ENCODE assay signal across 21 cellular contexts in genomic region chr7:94205529-94205928, GRCh38.
"Had no signal": no experiment of that assay in that cellular context is flagged by ENCODE, and none has a peak within 500 bp of the region (broad histone marks: within the 10 kb centered on the region; RNA-seq: fewer than 3 reads in every experiment).

No MANE protein-coding gene starts in this region.

- H3K36me3 Mint-ChIP-seq: activated naive CD4-positive, alpha-beta T cell treated with anti-CD3 and anti-CD28 coated beads, Interleukin-2, amount 10 ng/mL, durations not matched to agents 7 days and 5 days had no signal

- H3K4me1 ChIP-seq: breast epithelium, tibial artery had no signal

- H3K4me3 Mint-ChIP-seq: activated naive CD4-positive, alpha-beta T cell treated with anti-CD3 and anti-CD28 coated beads, Interleukin-2, amount 10 ng/mL, durations not matched to agents 7 days and 5 days; activated naive CD8-positive, alpha-beta T cell treated with anti-CD3 and anti-CD28 coated beads, Interleukin-2, amount 50 U/mL, for 24 hours; nephron had no signal

- DNase-seq: activated CD4-positive, alpha-beta T cell treated with anti-CD3 and anti-CD28 coated beads for 1 hour; activated CD8-positive, alpha-beta memory T cell treated with anti-CD3 and anti-CD28 coated beads for 24 hours; activated CD8-positive, alpha-beta memory T cell treated with anti-CD3 and anti-CD28 coated beads, Interleukin-2, amount 50 U/mL, for 48 hours; activated effector memory CD4-positive, alpha-beta T cell treated with Interleukin-2 at 50 U/mL for 16 hours; activated naive CD4-positive, alpha-beta T cell treated with anti-CD3 and anti-CD28 coated beads, Interleukin-2, amount 10 ng/mL, durations not matched to agents 7 days and 5 days; activated naive CD8-positive, alpha-beta T cell treated with anti-CD3 and anti-CD28 coated beads, Interleukin-2, amount 50 U/mL, for 24 hours; activated T-cell treated with anti-CD3 and anti-CD28 coated beads, Interleukin-2, amount 50 U/mL, for 48 hours; cortex of kidney; midbrain; nucleus accumbens; stimulated activated CD4-positive, alpha-beta T cell treated with anti-CD3 and anti-CD28 coated beads, Interleukin-12 subunit alpha, Interleukin-12 subunit beta, amount 100 ng/mL, for 4 hours; stimulated activated CD4-positive, alpha-beta T cell treated with anti-CD3 and anti-CD28 coated beads, Interleukin-1b, Interleukin-23, amount 100 ng/mL, for 48 hours; stimulated activated CD8-positive, alpha-beta memory T cell treated with anti-CD3 and anti-CD28 coated beads, Interleukin-4, amount 100 ng/mL, for 48 hours; stimulated activated naive CD4-positive, alpha-beta T cell treated with Interleukin-2 at 50 U/mL for 16 hours; T-helper 2 cell; tibial artery had no signal

- H3K27me3 Mint-ChIP-seq: activated naive CD4-positive, alpha-beta T cell treated with anti-CD3 and anti-CD28 coated beads, Interleukin-2, amount 10 ng/mL, durations not matched to agents 7 days and 5 days; activated naive CD8-positive, alpha-beta T cell treated with anti-CD3 and anti-CD28 coated beads, Interleukin-2, amount 50 U/mL, for 24 hours had no signal

- H3K27ac ChIP-seq: breast epithelium, tibial artery, VCaP had no signal

- H3K27me3 ChIP-seq: breast epithelium, tibial artery had no signal

- H3K36me3 ChIP-seq: breast epithelium, tibial artery had no signal

- H3K9me3 Mint-ChIP-seq: activated naive CD4-positive, alpha-beta T cell treated with anti-CD3 and anti-CD28 coated beads, Interleukin-2, amount 10 ng/mL, durations not matched to agents 7 days and 5 days; activated naive CD8-positive, alpha-beta T cell treated with anti-CD3 and anti-CD28 coated beads, Interleukin-2, amount 50 U/mL, for 24 hours; nephron had no signal

- H3K27ac Mint-ChIP-seq: activated naive CD4-positive, alpha-beta T cell treated with anti-CD3 and anti-CD28 coated beads, Interleukin-2, amount 10 ng/mL, durations not matched to agents 7 days and 5 days; activated naive CD8-positive, alpha-beta T cell treated with anti-CD3 and anti-CD28 coated beads, Interleukin-2, amount 50 U/mL, for 24 hours; nephron had no signal

- H3K9me3 ChIP-seq: breast epithelium, tibial artery had no signal

- H3K4me3 ChIP-seq: breast epithelium, lung, tibial artery had no signal

- ATAC-seq: activated naive CD8-positive, alpha-beta T cell treated with anti-CD3 and anti-CD28 coated beads, Interleukin-2, amount 50 U/mL, for 24 hours; esophagus mucosa had no signal

- H3K4me1 Mint-ChIP-seq: activated naive CD4-positive, alpha-beta T cell treated with anti-CD3 and anti-CD28 coated beads, Interleukin-2, amount 10 ng/mL, durations not matched to agents 7 days and 5 days; activated naive CD8-positive, alpha-beta T cell treated with anti-CD3 and anti-CD28 coated beads, Interleukin-2, amount 50 U/mL, for 24 hours; nephron had no signal
